Comparison of ENCODE assay signal across 1 cellular context in genomic region chr11:58606930-58607714, GRCh38.
A peak's percentile ranks its signal among the peaks of the same experiment; 100 is the strongest.
TF ChIP-seq lines count a peak whose summit lies in the region.

No MANE protein-coding gene starts in this region.

TF ChIP-seq in HepG2, 621 proteins besides CTCF, POLR2A, EP300 and RAD21 (continued from another document):
- no peak for TF ChIP-seq HIC2 (CRISPR knock-in tag; IDR thresholded peaks at IDR 0.05; ENCODE audit: low read depth)
- TF ChIP-seq ZFP36L2 (CRISPR knock-in tag; IDR thresholded peaks at IDR 0.05): no peak
- TF ChIP-seq SOX6 (IDR thresholded peaks at IDR 0.05): no peak
- TF ChIP-seq SOX6 (CRISPR knock-in tag; IDR thresholded peaks at IDR 0.05): peak; percentile 38; the same call in 1 of the 2 replicates
- peak; percentile 39; the same call in 1 of the 2 replicates for TF ChIP-seq HNF4G (IDR thresholded peaks at IDR 0.05; ENCODE audit: borderline replicate concordance, low read depth, low read length)
- TF ChIP-seq HNF4G (CRISPR knock-in tag; IDR thresholded peaks at IDR 0.05; ENCODE audit: borderline replicate concordance, low read depth): no peak
- TF ChIP-seq ZSCAN20 (CRISPR knock-in tag; IDR thresholded peaks at IDR 0.05; ENCODE audit: borderline replicate concordance): no peak
TF ChIP-seq in HepG2: peak in this region for 14.
